1 cellular context compared by ENCODE assay signal in the genomic region with DNA sequence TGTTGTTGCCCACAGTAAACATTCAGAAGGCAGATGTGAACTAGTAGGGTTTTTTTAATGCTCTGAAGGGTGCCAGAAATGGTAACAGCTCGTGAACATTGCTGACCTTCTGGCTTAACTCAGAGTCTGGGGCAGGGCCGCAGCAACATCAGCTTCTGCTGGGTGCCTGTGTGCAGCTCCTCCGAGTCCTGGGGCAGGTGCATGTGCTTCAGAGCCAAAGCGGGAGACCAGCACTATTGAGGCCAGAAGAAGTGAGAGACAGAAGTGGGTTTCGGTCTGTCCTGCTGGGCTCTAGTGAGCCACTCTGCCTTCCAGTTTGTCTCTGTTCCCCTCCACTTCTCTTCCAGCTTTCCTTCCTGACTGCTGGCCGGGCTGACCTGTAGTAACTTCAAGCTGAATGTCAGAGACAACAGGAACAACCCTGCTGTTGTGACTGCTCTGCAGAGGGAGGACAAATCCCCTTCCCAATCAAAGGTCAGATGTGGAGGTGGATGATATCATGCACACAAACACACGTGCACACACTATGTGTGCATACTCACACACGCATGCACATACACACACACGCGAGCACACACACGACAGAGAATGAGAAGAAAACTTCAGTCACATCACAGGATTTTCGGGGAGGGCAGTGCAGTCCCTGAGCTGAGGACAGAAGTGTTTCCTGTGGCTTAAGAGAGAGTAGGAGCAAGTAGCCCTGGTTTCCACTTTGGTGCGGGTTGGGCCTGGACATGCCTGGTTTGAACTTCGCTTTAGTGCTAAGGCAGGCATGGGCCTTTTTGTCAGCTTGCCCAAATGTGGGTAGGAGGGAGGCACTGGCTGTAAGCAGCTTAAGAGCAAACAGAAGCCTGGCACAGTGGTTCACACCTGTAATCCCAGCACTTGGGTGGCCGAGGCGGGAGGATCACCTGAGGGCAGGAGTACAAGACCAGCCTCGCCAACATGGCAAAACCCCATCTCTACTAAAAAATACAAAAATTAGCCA. TPM values are rescaled to one million over a fixed set of nuclear protein-coding genes. Genes with fewer than 3 reads are reported as not detected.
"Had no signal": no experiment of that assay in that cellular context is flagged by ENCODE, and none has a peak within 500 bp of the region (broad histone marks: within the 10 kb centered on the region; RNA-seq: fewer than 3 reads in every experiment).

No MANE protein-coding gene starts in this region.

RNA-seq across cellular contexts. Expression of gene OLAH, which starts 19.4 kb away (rescaled TPM):
- total RNA-seq: activated B cell treated with CpG ODN at 0.5 μM for 24 hours had no signal
